Comparison of ENCODE assay signal across 23 cellular contexts in genomic region chr13:109809216-109809890, GRCh38. TPM values are rescaled to one million over a fixed set of nuclear protein-coding genes. Genes with fewer than 3 reads are reported as not detected.
DNase-seq lines count a peak whose midpoint lies in the region; ATAC-seq lines count a peak whose summit lies in the region.
"Had no signal": no experiment of that assay in that cellular context is flagged by ENCODE, and none has a peak within 500 bp of the region (broad histone marks: within the 10 kb centered on the region; RNA-seq: fewer than 3 reads in every experiment).

No MANE protein-coding gene starts in this region.

- H3K23ac ChIP-seq in neuronal stem cell (ENCODE audit: low read depth, low read length, poor library complexity), result no peak overlapping the region

- peak overlapping the region; percentile 72 for H3K18ac ChIP-seq in neuronal stem cell (ENCODE audit: low read length)

- no peaks in the 10 kb centered on the region for H3K79me1 ChIP-seq in neuronal stem cell (ENCODE audit: low read depth, low read length)

- ATAC-seq in left cardiac atrium, result no peak
- ATAC-seq: K562, SK-N-SH treated with all-trans-retinoic acid at 6 μM for 48 hours had no signal

- no peak overlapping the region for H4K8ac ChIP-seq in neuronal stem cell (ENCODE audit: low read depth, low read length)

- DNase-seq in AG20443 (ENCODE audit: low spot score), result peak; percentile 18
- peak; percentile 14 for DNase-seq in GM23248
- DNase-seq in SHP77 (lab: John Stamatoyannopoulos, UW), result peak; percentile 84 to 94
- DNase-seq in neuronal stem cell (ENCODE audit: low spot score), result no peak
- DNase-seq in T-helper 1 cell, result no peak
- no peak for DNase-seq in activated CD4-positive, alpha-beta memory T cell treated with anti-CD3 and anti-CD28 coated beads, Interleukin-2, amount 10 ng/mL, durations not matched to agents 7 days and 5 days
- no peak for DNase-seq in left cardiac atrium
- DNase-seq: ACHN; CD8-positive, alpha-beta memory T cell; DMS79 treated with DMSO at 0.1 percent for 48 hours; H9; HFFc6; MM.1S; NCI-H1048; NCI-H1417 treated with DMSO at 0.1 percent for 48 hours; NCI-H1930; NCI-H2171; NCI-H69; NK-92 treated with Interleukin-12 subunit alpha and Interleukin-12 subunit beta, amount 100 ng/mL, for 24 hours had no signal

- H4K91ac ChIP-seq in neuronal stem cell (ENCODE audit: low read depth, low read length, poor library complexity), result no peak overlapping the region

- H3K27me3 ChIP-seq in GM23248 (replicated peaks; ENCODE audit: insufficient read depth), result no peaks in the 10 kb centered on the region
- peaks cover 0 to 16% (median 0%) of the 10 kb centered on the region in 3 experiments for H3K27me3 ChIP-seq in neuronal stem cell (ENCODE audit: control insufficient read depth in 3 of 3, insufficient read depth in 3 of 3, low read depth in 1 of 3, low read length in 3 of 3)

- intact Hi-C loops in left cardiac atrium (cut with DNase I), result no loop called here

- no peak overlapping the region for H3K4me3 Mint-ChIP-seq in activated CD4-positive, alpha-beta memory T cell treated with anti-CD3 and anti-CD28 coated beads, Interleukin-2, amount 10 ng/mL, durations not matched to agents 7 days and 5 days
- H3K4me3 Mint-ChIP-seq: CD8-positive, alpha-beta memory T cell; H9; HFFc6 had no signal

- no peak overlapping the region for H3K4me2 ChIP-seq in GM23248 (ENCODE audit: unreplicated experiment)
- no peak overlapping the region for H3K4me2 ChIP-seq in neuronal stem cell (ENCODE audit: insufficient read depth, low read length, poor library complexity, severe bottlenecking)

- H3K9ac ChIP-seq in GM23248 (no peak overlapping the region), neuronal stem cell (ENCODE audit: low read depth, low read length, poor library complexity) (peak overlapping the region; percentile 50)

- CTCF ChIA-PET in activated CD4-positive, alpha-beta memory T cell treated with anti-CD3 and anti-CD28 coated beads, Interleukin-2, amount 10 ng/mL, durations not matched to agents 7 days and 5 days (lab: Charles Lee), result no interaction called here

- H2AFZ ChIP-seq in GM23248 (no peak overlapping the region), neuronal stem cell (ENCODE audit: low read length) (no peak overlapping the region)

- in situ Hi-C loops in GM23248 (cut with MboI), result no loop called here

- H3K9me3 ChIP-seq in GM23248 (ENCODE audit: low read depth) (no peaks in the 10 kb centered on the region), neuronal stem cell (replicated peaks in 1 of 2; ENCODE audit: control insufficient read depth in 2 of 2, insufficient read depth in 1 of 2, low read depth in 1 of 2, low read length in 2 of 2) (no peaks in the 10 kb centered on the region)

- H3K9me3 Mint-ChIP-seq in activated CD4-positive, alpha-beta memory T cell treated with anti-CD3 and anti-CD28 coated beads, Interleukin-2, amount 10 ng/mL, durations not matched to agents 7 days and 5 days, result no peaks in the 10 kb centered on the region
- H3K9me3 Mint-ChIP-seq: CD8-positive, alpha-beta memory T cell; H9; HFFc6 had no signal

- H3F3A ChIP-seq in GM23248 (ENCODE audit: insufficient read depth), result no peaks in the 10 kb centered on the region

- no peaks in the 10 kb centered on the region for H4K20me1 ChIP-seq in GM23248 (ENCODE audit: insufficient read depth)

- no peak overlapping the region for H3K27ac Mint-ChIP-seq in activated CD4-positive, alpha-beta memory T cell treated with anti-CD3 and anti-CD28 coated beads, Interleukin-2, amount 10 ng/mL, durations not matched to agents 7 days and 5 days
- H3K27ac Mint-ChIP-seq: CD8-positive, alpha-beta memory T cell; H9; HFFc6 had no signal

- H2BK120ac ChIP-seq in neuronal stem cell (ENCODE audit: low read depth, low read length), result no peak overlapping the region

- no peaks in the 10 kb centered on the region for H3K36me3 Mint-ChIP-seq in activated CD4-positive, alpha-beta memory T cell treated with anti-CD3 and anti-CD28 coated beads, Interleukin-2, amount 10 ng/mL, durations not matched to agents 7 days and 5 days (ENCODE audit: low read depth)
- H3K36me3 Mint-ChIP-seq: CD8-positive, alpha-beta memory T cell had no signal

- no peak overlapping the region for H2BK12ac ChIP-seq in neuronal stem cell (ENCODE audit: low read length)

- no peaks in the 10 kb centered on the region for H3K79me2 ChIP-seq in GM23248 (ENCODE audit: insufficient read depth)

- no peak overlapping the region for H3K4me3 ChIP-seq in GM23248
- H3K4me3 ChIP-seq in neuronal stem cell (ENCODE audit: low read length in 2 of 2), result no peak overlapping the region
- H3K4me3 ChIP-seq: K562 had no signal

- no peaks in the 10 kb centered on the region for H3K9me2 ChIP-seq in GM23248 (ENCODE audit: insufficient read depth)

- peaks cover 18% of the 10 kb centered on the region for H3K27me3 Mint-ChIP-seq in activated CD4-positive, alpha-beta memory T cell treated with anti-CD3 and anti-CD28 coated beads, Interleukin-2, amount 10 ng/mL, durations not matched to agents 7 days and 5 days

- no peak overlapping the region for H2BK5ac ChIP-seq in neuronal stem cell (ENCODE audit: low read length)

- no peaks in the 10 kb centered on the region for H3K36me3 ChIP-seq in GM23248 (ENCODE audit: low read depth)
- peaks cover 0 to 2% of the 10 kb centered on the region in 2 donors for H3K36me3 ChIP-seq in neuronal stem cell (replicated peaks in 1 of 2; ENCODE audit: control insufficient read depth in 2 of 2, insufficient read depth in 2 of 2, low read length in 2 of 2)

- 54 to 55% methylated on average over 13 of the region's 13 CpGs for WGBS in GM23248 (ENCODE audit: low coverage in 1 of 2, low lambda C conversion rate in 2 of 2, missing lambda C conversion rate in 2 of 2), 2 experiments
- WGBS in neuronal stem cell (ENCODE audit: extremely low coverage in 2 of 2, insufficient read length in 2 of 2, insufficient replicate concordance in 1 of 2), 2 donors, result no CpG with 5 or more reads among the region's 13 CpGs

- no peak overlapping the region for H3K14ac ChIP-seq in neuronal stem cell (ENCODE audit: low read length)

- no peak overlapping the region for H3K27ac ChIP-seq in GM23248
- no peak overlapping the region for H3K27ac ChIP-seq in neuronal stem cell (replicated peaks; ENCODE audit: low read length)
- H3K27ac ChIP-seq: C4-2B, RWPE1 had no signal

- no peaks in the 10 kb centered on the region for H3K4me1 Mint-ChIP-seq in activated CD4-positive, alpha-beta memory T cell treated with anti-CD3 and anti-CD28 coated beads, Interleukin-2, amount 10 ng/mL, durations not matched to agents 7 days and 5 days
- H3K4me1 Mint-ChIP-seq: CD8-positive, alpha-beta memory T cell; H9 had no signal

- H2BK15ac ChIP-seq in neuronal stem cell (ENCODE audit: low read length), result no peak overlapping the region

- no peaks in the 10 kb centered on the region for H3K4me1 ChIP-seq in GM23248 (ENCODE audit: insufficient read depth)
- peaks cover 0 to 1% of the 10 kb centered on the region in 2 donors for H3K4me1 ChIP-seq in neuronal stem cell (ENCODE audit: control insufficient read depth in 2 of 2, insufficient read depth in 1 of 2, low read depth in 1 of 2, low read length in 2 of 2)

- POLR2A ChIA-PET in activated CD4-positive, alpha-beta memory T cell treated with anti-CD3 and anti-CD28 coated beads, Interleukin-2, amount 10 ng/mL, durations not matched to agents 7 days and 5 days (lab: Charles Lee), result no interaction called here

- no peak overlapping the region for H3K4ac ChIP-seq in neuronal stem cell (ENCODE audit: low read length)

- H2AK5ac ChIP-seq in neuronal stem cell (ENCODE audit: low read depth, low read length), result no peak overlapping the region

RNA-seq across cellular contexts. Expression of gene IRS2, which starts 23.0 kb away (rescaled TPM):
- total RNA-seq in GM23248 (2014; rRNA removed; shearing (Covaris generic)), result 7.3 and 7.7 TPM in 2 replicates
- polyA plus RNA-seq in GM23248 (2016; fragmentation: Nextera tagmentation; extraction: Ambion mirVana), result 3.1 and 3.4 TPM in 2 replicates
- 18.1 TPM for polyA plus RNA-seq in neuronal stem cell (2013, experiment 1 of 2)
- 18.9 TPM for polyA plus RNA-seq in neuronal stem cell (2013, experiment 2 of 2)
- 1 to 10 TPM; 7.9 to 8.1 TPM for total RNA-seq in activated CD4-positive, alpha-beta memory T cell treated with anti-CD3 and anti-CD28 coated beads, Interleukin-2, amount 10 ng/mL, durations not matched to agents 7 days and 5 days
- total RNA-seq in left cardiac atrium, result 10 to 100 TPM; 27.9 to 29.6 TPM

Comparison
In these comparisons a context has a peak if more than half of its experiments do, and no peak if none do; other contexts are left out.
1. DNase-seq: peak in AG20443 (single experiment), GM23248 (single experiment) and SHP77 (2 of 2); none in neuronal stem cell (single experiment), T-helper 1 cell (0 of 5), activated CD4-positive, alpha-beta memory T cell treated with anti-CD3 and anti-CD28 coated beads, Interleukin-2, amount 10 ng/mL, durations not matched to agents 7 days and 5 days (single experiment) and left cardiac atrium (single experiment).